Comparison of ENCODE assay signal across 9 cellular contexts in genomic region chr14:105411017-105411941, GRCh38. TPM values are rescaled to one million over a fixed set of nuclear protein-coding genes. Genes with fewer than 3 reads are reported as not detected.
A peak's percentile ranks its signal among the peaks of the same experiment; 100 is the strongest.
DNase-seq lines count a peak whose midpoint lies in the region; ATAC-seq, FAIRE-seq and TF ChIP-seq lines count a peak whose summit lies in the region.
"Had no signal": no experiment of that assay in that cellular context is flagged by ENCODE, and none has a peak within 500 bp of the region (broad histone marks: within the 10 kb centered on the region; RNA-seq: fewer than 3 reads in every experiment).

No MANE protein-coding gene starts in this region.

- H3K36me3 ChIP-seq in ACC112 (ENCODE audit: insufficient read depth, low read length), result no peaks in the 10 kb centered on the region
- H3K36me3 ChIP-seq: adrenal gland had no signal

- peak; percentile 91 for DNase-seq in GM20000 (ENCODE audit: low spot score)
- DNase-seq in SW480 (ENCODE audit: low spot score), result peak; percentile 71
- no peak for DNase-seq in GM12891 (ENCODE audit: insufficient read length, low spot score)
- no peak for DNase-seq in UCSD-AML1 (lab: John Stamatoyannopoulos, UW; ENCODE audit: unreplicated experiment)

- H3K4me1 Mint-ChIP-seq in nephron, result peaks cover 5% of the 10 kb centered on the region

- no peaks in the 10 kb centered on the region for H3K79me2 ChIP-seq in ACC112 (ENCODE audit: control insufficient read depth, insufficient read depth, low read length, unreplicated experiment)

- no peak overlapping the region for H3K27ac ChIP-seq in ACC112 (ENCODE audit: low read depth, low read length)
- H3K27ac ChIP-seq: adrenal gland had no signal

- H3K4me3 ChIP-seq in ACC112 (ENCODE audit: low read depth, low read length), result peak overlapping the region; percentile 69

- peaks cover 40% of the 10 kb centered on the region for H3K27me3 Mint-ChIP-seq in nephron (ENCODE audit: low read depth)

- H3K9me3 Mint-ChIP-seq in nephron, result no peaks in the 10 kb centered on the region

- no peak for TF ChIP-seq CTCF in GM20000 (IDR thresholded peaks at IDR 0.05; ENCODE audit: extremely low read depth, missing control alignments)
- TF ChIP-seq CTCF in nephron (IDR thresholded peaks at IDR 0.05; ENCODE audit: unreplicated experiment in 3 of 3), result no peak

- ATAC-seq in esophagus mucosa (peak; percentile 69), GM18867 (IDR thresholded peaks at IDR 0.05; ENCODE audit: unreplicated experiment) (no peak)

- peaks cover 8% of the 10 kb centered on the region; the same call in 1 of the 2 replicates for H3K27me3 ChIP-seq in ACC112 (ENCODE audit: insufficient read depth, low read length)

- no peak for FAIRE-seq in GM12891 (lab: Jason Lieb, UNC)

- H3K4me1 ChIP-seq in ACC112 (ENCODE audit: control insufficient read depth, insufficient read depth, low read length, unreplicated experiment), result no peaks in the 10 kb centered on the region

- peak overlapping the region; percentile 29 for H2AFZ ChIP-seq in ACC112 (ENCODE audit: low read length, unreplicated experiment)

- H3K36me3 Mint-ChIP-seq in nephron (ENCODE audit: low read depth), result no peaks in the 10 kb centered on the region

- H3K27ac Mint-ChIP-seq in nephron, result no peak overlapping the region

- peak overlapping the region; percentile 52 to 69 (median 55) for H3K4me3 Mint-ChIP-seq in nephron

- no peak for TF ChIP-seq POLR2A in GM12891 (IDR thresholded peaks at IDR 0.05; ENCODE audit: low read depth, low read length)

TF ChIP-seq in GM12891, 5 proteins besides CTCF, POLR2A, EP300 and RAD21:
- TF ChIP-seq PAX5 (IDR thresholded peaks at IDR 0.05; ENCODE audit: insufficient read depth, low read length, severe bottlenecking), result no peak
- no peak for TF ChIP-seq TAF1 (IDR thresholded peaks at IDR 0.05; ENCODE audit: low read depth, low read length)
- no peak for TF ChIP-seq POU2F2 (IDR thresholded peaks at IDR 0.05; ENCODE audit: low read depth, low read length)
- no peak for TF ChIP-seq POLR2AphosphoS5 (IDR thresholded peaks at IDR 0.05; ENCODE audit: low read depth, low read length)
- no peak for TF ChIP-seq SPI1 (IDR thresholded peaks at IDR 0.05; ENCODE audit: low read depth, low read length)

RNA-seq across cellular contexts. Expression of gene MTA1, which starts 8.3 kb away (rescaled TPM):
- 30.9 TPM for total RNA-seq in esophagus mucosa
- 64.5 TPM for polyA plus RNA-seq in GM12891 (2012; ENCODE audit: low read depth, missing spikeins)

RNA-seq across cellular contexts. Expression of gene TEX22, which starts 12.9 kb away (rescaled TPM):
- 2.0 TPM for total RNA-seq in esophagus mucosa
- polyA plus RNA-seq in GM12891 (2012; ENCODE audit: low read depth, missing spikeins), result 0.32 TPM

Comparison
In these comparisons a context has a peak if more than half of its experiments do, and no peak if none do; other contexts are left out.
1. DNase-seq: peak in GM20000 (single experiment) and SW480 (single experiment); none in GM12891 (single experiment) and UCSD-AML1 (single experiment).